Comparison of ENCODE assay signal across 8 cellular contexts in the genomic region with DNA sequence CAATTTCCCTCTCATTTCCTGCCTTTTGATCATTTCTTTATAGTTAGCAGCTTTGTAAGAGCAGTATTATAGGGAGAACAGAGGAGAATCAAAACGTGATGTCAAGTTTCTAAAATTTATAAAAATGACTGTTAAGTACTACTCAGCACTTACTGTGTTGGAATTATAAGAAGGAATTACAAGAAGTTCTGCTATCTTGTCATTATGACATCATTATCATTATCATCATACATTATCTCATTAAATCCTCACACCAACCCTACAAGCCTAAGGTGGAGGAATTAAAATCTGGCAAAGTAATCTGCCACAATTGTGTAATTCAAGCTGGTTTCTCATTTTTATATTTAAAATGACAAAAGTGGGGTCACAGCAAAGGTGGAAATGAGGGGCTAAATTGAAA.
"Had no signal": no experiment of that assay in that cellular context is flagged by ENCODE, and none has a peak within 500 bp of the region (broad histone marks: within the 10 kb centered on the region; RNA-seq: fewer than 3 reads in every experiment).

No MANE protein-coding gene starts in this region.

- ATAC-seq: GM12878 had no signal

- FAIRE-seq: G401.6, GM12878, GM12891, GM12892, GM18507, GM19239 had no signal

- H3K4me3 ChIP-seq: GM12878 had no signal

- DNase-seq: GDM1, GF-D8 had no signal
